8 cellular contexts compared by ENCODE assay signal in genomic region chr1:67749844-67750689, GRCh38.
DNase-seq lines count a peak whose midpoint lies in the region; ATAC-seq and TF ChIP-seq lines count a peak whose summit lies in the region.

No MANE protein-coding gene starts in this region.

- DNase-seq in ELR (ENCODE audit: low read depth) (peak; percentile 80), left lung (no peak), tibial artery (peak; percentile 76 to 90), NCI-H748 (lab: John Stamatoyannopoulos, UW; ENCODE audit: unreplicated experiment) (no peak), NCI-H748 treated with DMSO at 0.1 percent for 48 hours (lab: John Stamatoyannopoulos, UW) (no peak)

- no peaks in the 10 kb centered on the region for H3K9me3 ChIP-seq in HUES6 (ENCODE audit: control insufficient read depth, insufficient read depth, low read depth, low read length)
- H3K9me3 ChIP-seq in left lung = no peaks in the 10 kb centered on the region
- no peaks in the 10 kb centered on the region for H3K9me3 ChIP-seq in tibial artery

- H3K36me3 ChIP-seq in HUES6 (ENCODE audit: control insufficient read depth, insufficient read depth, low read length) (no peaks in the 10 kb centered on the region), left lung (no peaks in the 10 kb centered on the region), tibial artery (no peaks in the 10 kb centered on the region)

- H3K4me3 Mint-ChIP-seq in brain = peak overlapping the region; percentile 40 to 67 (median 58)

- H3K27me3 Mint-ChIP-seq in brain = no peaks in the 10 kb centered on the region

- peak overlapping the region; percentile 14; the same call in 1 of the 2 replicates for H3K4me3 ChIP-seq in HUES6 (ENCODE audit: low read depth, low read length)
- no peak overlapping the region for H3K4me3 ChIP-seq in left lung
- H3K4me3 ChIP-seq in tibial artery = peak overlapping the region; percentile 12 to 32

- H3K27ac ChIP-seq in HUES6 (ENCODE audit: low read depth, low read length) (peak overlapping the region; percentile 82), left lung (peak overlapping the region; percentile 70 to 72), tibial artery (peak overlapping the region; percentile 86 to 90)

- TF ChIP-seq CTCF in brain (conservative IDR thresholded peaks at IDR 0.05) = no peak
- no peak for TF ChIP-seq CTCF in left lung (IDR thresholded peaks at IDR 0.05)
- no peak for TF ChIP-seq CTCF in tibial artery (IDR thresholded peaks at IDR 0.05)

- peak; percentile 76 for ATAC-seq in left lung
- ATAC-seq in GM21529 (IDR thresholded peaks at IDR 0.05; ENCODE audit: unreplicated experiment) = no peak

- H3K4me1 ChIP-seq in HUES6 (ENCODE audit: control insufficient read depth, insufficient read depth, low read length) (peaks cover 64% of the 10 kb centered on the region), left lung (peaks cover 23 to 40% of the 10 kb centered on the region in 2 donors), tibial artery (peaks cover 0 to 98% (median 72%) of the 10 kb centered on the region in 4 donors)

- H3K4me1 Mint-ChIP-seq in brain = peaks cover 68% of the 10 kb centered on the region

- H3K27me3 ChIP-seq in HUES6 (ENCODE audit: control insufficient read depth, insufficient read depth, low read length) (no peaks in the 10 kb centered on the region), left lung (no peaks in the 10 kb centered on the region), tibial artery (no peaks in the 10 kb centered on the region)

- peak overlapping the region; percentile 64 to 92 (median 86) for H3K27ac Mint-ChIP-seq in brain

- H3K9me3 Mint-ChIP-seq in brain = no peaks in the 10 kb centered on the region

- peak overlapping the region; percentile 69 for H3K9ac ChIP-seq in HUES6 (ENCODE audit: low read length)

- intact Hi-C loops in left lung (cut with DNase I) = no loop called here
- intact Hi-C loops in tibial artery (cut with DNase I; ENCODE audit: low total_unique reads) = loop anchor here (5.0 to 10.0 kb wide), 3 partner anchors 43 to 185 kb away; partner anchors contain the start of gene GADD45A

- H3K36me3 Mint-ChIP-seq in brain = no peaks in the 10 kb centered on the region

Comparison
In these comparisons a context has a peak if more than half of its experiments do, and no peak if none do; other contexts are left out.
1. DNase-seq: peak in ELR (single experiment) and tibial artery (2 of 2); none in left lung (0 of 2), NCI-H748 (single experiment) and NCI-H748 treated with DMSO at 0.1 percent for 48 hours (single experiment).
2. H3K4me3 ChIP-seq: peak in HUES6 (single experiment) and tibial artery (2 of 2); none in left lung (0 of 2).
3. Peak in every context shown above with its lines, with median percentiles within 50 percentile points of each other: H3K27ac ChIP-seq.